In the genomic region with DNA sequence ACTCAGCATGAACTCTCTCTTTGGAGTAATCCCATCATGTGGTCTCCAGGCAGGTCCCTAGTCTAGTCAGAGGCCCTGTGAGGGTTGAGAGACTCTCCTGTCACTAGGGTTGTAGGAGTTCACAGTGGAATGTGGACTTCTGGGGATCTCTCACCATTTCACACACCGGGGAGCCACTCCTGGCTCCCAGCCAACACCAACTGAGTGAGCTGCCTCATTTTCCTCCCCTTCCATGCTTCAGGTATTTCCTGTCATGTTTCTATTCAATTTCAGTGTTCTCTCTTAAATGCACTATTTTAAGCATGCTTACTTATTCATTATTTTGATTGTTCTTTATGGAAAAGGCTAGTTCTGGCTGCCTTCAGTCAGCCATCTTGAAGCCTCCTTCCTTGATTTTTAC, we compare ENCODE assay signal across 30 cellular contexts.
"Had no signal": no experiment of that assay in that cellular context is flagged by ENCODE, and none has a peak within 500 bp of the region (broad histone marks: within the 10 kb centered on the region; RNA-seq: fewer than 3 reads in every experiment).

No MANE protein-coding gene starts in this region.

- DNase-seq: activated B cell treated with CpG ODN at 0.5 μM for 24 hours; activated CD4-positive, alpha-beta memory T cell treated with anti-CD3 and anti-CD28 coated beads for 36 hours; activated CD4-positive, alpha-beta T cell treated with anti-CD3 and anti-CD28 coated beads for 48 hours; activated CD8-positive, alpha-beta memory T cell treated with anti-CD3 and anti-CD28 coated beads, Interleukin-2, amount 10 ng/mL, durations not matched to agents 7 days and 5 days; activated CD8-positive, alpha-beta memory T cell treated with anti-CD3 and anti-CD28 coated beads, Interleukin-2, amount 50 U/mL, for 4 hours; activated CD8-positive, alpha-beta T cell treated with anti-CD3 and anti-CD28 coated beads, Interleukin-2, amount 10 ng/mL, durations not matched to agents 7 days and 5 days; activated effector memory CD4-positive, alpha-beta T cell treated with anti-CD3 and anti-CD28 coated beads, Interleukin-2, amount 50 U/mL, for 16 hours; activated naive CD4-positive, alpha-beta T cell treated with anti-CD3 and anti-CD28 coated beads for 36 hours; activated naive CD8-positive, alpha-beta T cell treated with anti-CD3 and anti-CD28 coated beads for 36 hours; activated naive CD8-positive, alpha-beta T cell treated with anti-CD3 and anti-CD28 coated beads, Interleukin-2, amount 50 U/mL, for 24 hours; activated T-cell treated with anti-CD3 and anti-CD28 coated beads, Interleukin-2, amount 50 U/mL, for 1 hour; activated T-cell treated with anti-CD3 and anti-CD28 coated beads, Interleukin-2, amount 50 U/mL, for 48 hours; adrenal gland; amygdala; aorta; body of pancreas; caudate nucleus; cerebellar nuclear complex; colonic mucosa; effector CD8-positive, alpha-beta T cell; esophagus squamous epithelium; foreskin melanocyte; T-helper 9 cell; WERI-Rb-1 had no signal

- H3K27ac Mint-ChIP-seq: activated B cell treated with CpG ODN at 0.5 μM for 24 hours; activated CD4-positive, alpha-beta memory T cell treated with anti-CD3 and anti-CD28 coated beads for 36 hours; activated CD8-positive, alpha-beta memory T cell treated with anti-CD3 and anti-CD28 coated beads, Interleukin-2, amount 10 ng/mL, durations not matched to agents 7 days and 5 days; activated CD8-positive, alpha-beta T cell treated with anti-CD3 and anti-CD28 coated beads, Interleukin-2, amount 10 ng/mL, durations not matched to agents 7 days and 5 days; activated naive CD4-positive, alpha-beta T cell treated with anti-CD3 and anti-CD28 coated beads for 36 hours; activated naive CD4-positive, alpha-beta T cell treated with anti-CD3 and anti-CD28 coated beads, Interleukin-2, amount 50 U/mL, for 24 hours; activated naive CD8-positive, alpha-beta T cell treated with anti-CD3 and anti-CD28 coated beads for 36 hours; activated naive CD8-positive, alpha-beta T cell treated with anti-CD3 and anti-CD28 coated beads, Interleukin-2, amount 50 U/mL, for 24 hours; activated T-helper 1 cell treated with anti-CD3 and anti-CD28 coated beads, Interleukin-12 subunit alpha, Interleukin-12 subunit beta, Interleukin-2, Interleukin-4 antibody, amounts not matched to agents 30 ng/mL and 10 ng/mL and 1 ng/mL, durations not matched to agents 14 hours and 24 hours and 36 hours; activated T-helper 2 cell treated with anti-CD3 and anti-CD28 coated beads, Interferon-gamma antibody, Interleukin-2, Interleukin-4, amounts not matched to agents 10 μg/mL and 5 μg/mL and 100 μg/mL, durations not matched to agents 14 hours and 24 hours and 36 hours had no signal

- H3K4me1 Mint-ChIP-seq: activated B cell treated with CpG ODN at 0.5 μM for 24 hours; activated CD8-positive, alpha-beta memory T cell treated with anti-CD3 and anti-CD28 coated beads, Interleukin-2, amount 10 ng/mL, durations not matched to agents 7 days and 5 days; activated naive CD4-positive, alpha-beta T cell treated with anti-CD3 and anti-CD28 coated beads, Interleukin-2, amount 50 U/mL, for 24 hours; activated naive CD8-positive, alpha-beta T cell treated with anti-CD3 and anti-CD28 coated beads for 36 hours; activated naive CD8-positive, alpha-beta T cell treated with anti-CD3 and anti-CD28 coated beads, Interleukin-2, amount 50 U/mL, for 24 hours had no signal

- H3K36me3 ChIP-seq: adrenal gland, colonic mucosa, esophagus squamous epithelium, gastroesophageal sphincter, WERI-Rb-1 had no signal

- H3K27me3 ChIP-seq: adrenal gland, body of pancreas, colonic mucosa, esophagus squamous epithelium, gastroesophageal sphincter had no signal

- H3K4me3 ChIP-seq: adrenal gland, body of pancreas, colonic mucosa, esophagus squamous epithelium, gastroesophageal sphincter had no signal

- H3K27me3 Mint-ChIP-seq: activated B cell treated with CpG ODN at 0.5 μM for 24 hours; activated CD4-positive, alpha-beta memory T cell treated with anti-CD3 and anti-CD28 coated beads for 36 hours; activated CD8-positive, alpha-beta memory T cell treated with anti-CD3 and anti-CD28 coated beads, Interleukin-2, amount 10 ng/mL, durations not matched to agents 7 days and 5 days; activated naive CD4-positive, alpha-beta T cell treated with anti-CD3 and anti-CD28 coated beads, Interleukin-2, amount 50 U/mL, for 24 hours; activated naive CD8-positive, alpha-beta T cell treated with anti-CD3 and anti-CD28 coated beads for 36 hours; activated naive CD8-positive, alpha-beta T cell treated with anti-CD3 and anti-CD28 coated beads, Interleukin-2, amount 50 U/mL, for 24 hours had no signal

- H3K4me3 Mint-ChIP-seq: activated B cell treated with CpG ODN at 0.5 μM for 24 hours; activated CD4-positive, alpha-beta memory T cell treated with anti-CD3 and anti-CD28 coated beads for 36 hours; activated CD8-positive, alpha-beta memory T cell treated with anti-CD3 and anti-CD28 coated beads, Interleukin-2, amount 10 ng/mL, durations not matched to agents 7 days and 5 days; activated CD8-positive, alpha-beta T cell treated with anti-CD3 and anti-CD28 coated beads, Interleukin-2, amount 10 ng/mL, durations not matched to agents 7 days and 5 days; activated naive CD4-positive, alpha-beta T cell treated with anti-CD3 and anti-CD28 coated beads for 36 hours; activated naive CD4-positive, alpha-beta T cell treated with anti-CD3 and anti-CD28 coated beads, Interleukin-2, amount 50 U/mL, for 24 hours; activated naive CD8-positive, alpha-beta T cell treated with anti-CD3 and anti-CD28 coated beads for 36 hours; activated naive CD8-positive, alpha-beta T cell treated with anti-CD3 and anti-CD28 coated beads, Interleukin-2, amount 50 U/mL, for 24 hours; activated T-helper 1 cell treated with anti-CD3 and anti-CD28 coated beads, Interleukin-12 subunit alpha, Interleukin-12 subunit beta, Interleukin-2, Interleukin-4 antibody, amounts not matched to agents 30 ng/mL and 10 ng/mL and 1 ng/mL, durations not matched to agents 14 hours and 24 hours and 36 hours had no signal

- ATAC-seq: activated CD4-positive, CD25-positive, alpha-beta regulatory T cell treated with anti-CD3 and anti-CD28 coated beads, Interleukin-2, amount 50 U/mL, for 24 hours; activated CD8-positive, alpha-beta memory T cell treated with anti-CD3 and anti-CD28 coated beads, Interleukin-2, amount 10 ng/mL, durations not matched to agents 7 days and 5 days; activated CD8-positive, alpha-beta T cell treated with anti-CD3 and anti-CD28 coated beads, Interleukin-2, amount 10 ng/mL, durations not matched to agents 7 days and 5 days; activated naive CD8-positive, alpha-beta T cell treated with anti-CD3 and anti-CD28 coated beads, Interleukin-2, amount 50 U/mL, for 24 hours; body of pancreas; gastroesophageal sphincter had no signal

- H3K9me3 Mint-ChIP-seq: activated CD4-positive, alpha-beta memory T cell treated with anti-CD3 and anti-CD28 coated beads for 36 hours; activated T-helper 1 cell treated with anti-CD3 and anti-CD28 coated beads, Interleukin-12 subunit alpha, Interleukin-12 subunit beta, Interleukin-2, Interleukin-4 antibody, amounts not matched to agents 30 ng/mL and 10 ng/mL and 1 ng/mL, durations not matched to agents 14 hours and 24 hours and 36 hours had no signal

- H3K9me3 ChIP-seq: colonic mucosa had no signal

- H3K36me3 Mint-ChIP-seq: activated CD4-positive, alpha-beta memory T cell treated with anti-CD3 and anti-CD28 coated beads for 36 hours; activated CD8-positive, alpha-beta memory T cell treated with anti-CD3 and anti-CD28 coated beads, Interleukin-2, amount 10 ng/mL, durations not matched to agents 7 days and 5 days; activated naive CD4-positive, alpha-beta T cell treated with anti-CD3 and anti-CD28 coated beads, Interleukin-2, amount 50 U/mL, for 24 hours; activated naive CD8-positive, alpha-beta T cell treated with anti-CD3 and anti-CD28 coated beads for 36 hours had no signal

- H3K4me1 ChIP-seq: adrenal gland, body of pancreas, colonic mucosa, esophagus squamous epithelium, gastroesophageal sphincter had no signal

- H3K27ac ChIP-seq: adrenal gland, body of pancreas, colonic mucosa, epithelial cell of prostate, esophagus squamous epithelium, gastroesophageal sphincter, WERI-Rb-1 had no signal
